ENCODE assay signal across 8 cellular contexts in the genomic region with DNA sequence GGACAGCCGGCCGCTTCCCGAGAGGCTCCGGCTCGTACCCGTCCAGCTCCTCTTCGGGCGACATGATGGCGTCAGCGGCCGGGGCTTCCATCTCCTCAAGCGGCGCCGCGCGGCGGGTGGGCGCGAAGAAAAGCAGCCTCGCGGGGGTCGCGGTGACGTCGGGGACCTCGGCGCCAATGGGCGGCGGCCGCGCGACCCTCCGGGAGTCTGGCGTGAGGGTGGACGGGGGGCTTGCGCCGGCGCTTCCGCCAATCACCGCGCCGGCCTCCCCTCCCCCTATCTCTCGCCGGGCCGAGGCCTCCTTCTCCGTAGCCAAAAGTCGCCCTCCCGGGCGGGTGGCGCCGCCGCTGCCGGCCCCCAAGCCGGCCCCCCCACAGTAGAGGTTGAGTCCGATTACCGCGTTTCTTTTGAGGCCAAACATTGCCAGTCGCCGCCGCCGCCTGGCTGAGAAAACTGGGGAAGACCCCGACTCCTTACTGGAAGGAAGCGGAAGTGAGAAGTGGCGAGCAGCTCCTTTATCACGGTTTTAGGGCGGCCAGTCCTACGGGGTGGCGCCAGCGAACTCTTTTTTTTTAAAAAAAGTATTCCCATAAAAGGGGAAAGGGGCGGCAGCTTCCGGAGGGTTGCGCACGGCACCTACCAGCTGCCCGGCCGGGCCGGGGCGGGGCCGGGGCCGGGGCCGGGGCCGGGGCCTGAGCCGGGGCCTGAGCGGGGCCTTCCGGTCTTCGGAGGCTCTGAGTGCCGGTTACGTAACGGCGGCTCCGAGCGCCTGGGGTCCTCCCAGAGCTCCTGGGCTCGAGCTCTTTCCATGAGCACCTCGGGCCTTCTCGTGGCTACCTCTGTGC. TPM values are rescaled to one million over a fixed set of nuclear protein-coding genes. Genes with fewer than 3 reads are reported as not detected.
DNase-seq lines count a peak whose midpoint lies in the region; ATAC-seq and TF ChIP-seq lines count a peak whose summit lies in the region.

A gene (minus strand): TSS at position 501 of the 845 bp plus-strand sequence. CDS start 80 bp downstream, at position 421.

- WGBS in lower leg skin, 2 donors = 0 to 1% methylated on average over 47 to 57 of the region's 94 CpGs

- H3K27me3 Mint-ChIP-seq in activated CD4-positive, alpha-beta memory T cell treated with anti-CD3 and anti-CD28 coated beads, Interleukin-2, amount 10 ng/mL, durations not matched to agents 7 days and 5 days = no peaks in the 10 kb centered on the region

- POLR2A ChIA-PET in activated CD4-positive, alpha-beta memory T cell treated with anti-CD3 and anti-CD28 coated beads, Interleukin-2, amount 10 ng/mL, durations not matched to agents 7 days and 5 days (lab: Charles Lee) = interaction anchor here (0.7 to 21.2 kb wide), 31 partner anchors 10 to 736 kb away, joined by 3 to 1377 read pairs (median 5); a partner anchor contains a TSS

- no peaks in the 10 kb centered on the region for H3K27me3 ChIP-seq in dorsolateral prefrontal cortex

- TF ChIP-seq CTCF in dorsolateral prefrontal cortex (IDR thresholded peaks at IDR 0.05 in 54 of 56, conservative IDR thresholded peaks at IDR 0.05 in 2 of 56; ENCODE audit: low read depth in 1 of 56, partially characterized antibody in 56 of 56) (peak in 38 of 56 donors; percentile 13 to 61 (median 38)), lower leg skin (IDR thresholded peaks at IDR 0.05) (no peak)

- peak in 1 of 2 donors; percentile 94 for TF ChIP-seq POLR2A in lower leg skin (IDR thresholded peaks at IDR 0.05)

- CTCF ChIA-PET in activated CD4-positive, alpha-beta memory T cell treated with anti-CD3 and anti-CD28 coated beads, Interleukin-2, amount 10 ng/mL, durations not matched to agents 7 days and 5 days (lab: Charles Lee) = interaction anchor here (0.8 to 13.3 kb wide), 11 partner anchors 9 to 401 kb away, joined by 3 to 282 read pairs (median 4); a partner anchor contains a TSS

- H3K4me3 ChIP-seq in dorsolateral prefrontal cortex (peak within 1 kb of the TSS; percentile 59 to 99 (median 94)), lower leg skin (ENCODE audit: low read depth, poor library complexity, severe bottlenecking) (peak within 1 kb of the TSS; percentile 74)

- peak within 1 kb of the TSS; percentile 89 to 100 (median 98) for H3K27ac ChIP-seq in dorsolateral prefrontal cortex

- no peaks in the 10 kb centered on the region for H3K9me3 Mint-ChIP-seq in activated CD4-positive, alpha-beta memory T cell treated with anti-CD3 and anti-CD28 coated beads, Interleukin-2, amount 10 ng/mL, durations not matched to agents 7 days and 5 days

- peak; percentile 97 for DNase-seq in CD1c-positive myeloid dendritic cell (ENCODE audit: extremely low spot score)
- peak; percentile 98 for DNase-seq in NCI-H82 (lab: John Stamatoyannopoulos, UW)
- DNase-seq in activated CD4-positive, alpha-beta memory T cell treated with anti-CD3 and anti-CD28 coated beads, Interleukin-2, amount 10 ng/mL, durations not matched to agents 7 days and 5 days = peak; percentile 93
- DNase-seq in dorsolateral prefrontal cortex = peak; percentile 72 to 94 (median 92)
- DNase-seq in lower leg skin (ENCODE audit: low spot score in 2 of 2) = peak; percentile 93 to 98
- peak; percentile 78 to 89 for DNase-seq in stimulated activated CD4-positive, alpha-beta T cell treated with anti-CD3 and anti-CD28 coated beads, Interleukin-4, amount 100 ng/mL, for 4 hours

- peaks cover 53% of the 10 kb centered on the region for H3K36me3 Mint-ChIP-seq in activated CD4-positive, alpha-beta memory T cell treated with anti-CD3 and anti-CD28 coated beads, Interleukin-2, amount 10 ng/mL, durations not matched to agents 7 days and 5 days (ENCODE audit: low read depth)

- H3K4me3 Mint-ChIP-seq in activated CD4-positive, alpha-beta memory T cell treated with anti-CD3 and anti-CD28 coated beads, Interleukin-2, amount 10 ng/mL, durations not matched to agents 7 days and 5 days = peak within 1 kb of the TSS; percentile 98

- intact Hi-C loops in dorsolateral prefrontal cortex (cut with DNase I) = loop anchor here (1.0 to 5.0 kb wide), 4 partner anchors 18 to 298 kb away; a partner anchor contains a TSS
- intact Hi-C loops in lower leg skin (cut with DNase I; ENCODE audit: low total_unique reads) = no loop called here

- ATAC-seq in GM19397 (IDR thresholded peaks at IDR 0.05; ENCODE audit: unreplicated experiment) (peak; percentile 81), HG03565 (IDR thresholded peaks at IDR 0.05; ENCODE audit: unreplicated experiment) (peak; percentile 80)

- H3K4me1 Mint-ChIP-seq in activated CD4-positive, alpha-beta memory T cell treated with anti-CD3 and anti-CD28 coated beads, Interleukin-2, amount 10 ng/mL, durations not matched to agents 7 days and 5 days = peaks cover 26% of the 10 kb centered on the region

- H3K27ac Mint-ChIP-seq in activated CD4-positive, alpha-beta memory T cell treated with anti-CD3 and anti-CD28 coated beads, Interleukin-2, amount 10 ng/mL, durations not matched to agents 7 days and 5 days = peak within 1 kb of the TSS; percentile 97

RNA-seq across cellular contexts. Expression of the gene that starts here (rescaled TPM):
- 100 to 1,000 TPM; 470 to 472 TPM for total RNA-seq in activated CD4-positive, alpha-beta memory T cell treated with anti-CD3 and anti-CD28 coated beads, Interleukin-2, amount 10 ng/mL, durations not matched to agents 7 days and 5 days
- total RNA-seq in dorsolateral prefrontal cortex (100 to 1,000 TPM in 19 of 120 experiments, 10 to 100 TPM in 101; 43.4 to 130 (median 70.6) TPM), lower leg skin (100 to 1,000 TPM; 282 to 445 (median 360) TPM)

Comparison
In these comparisons a context has a peak if more than half of its experiments do, and no peak if none do; other contexts are left out.
1. Peak in every context shown above with its lines: DNase-seq, ATAC-seq, H3K4me3 ChIP-seq and H3K27ac ChIP-seq.
2. CTCF ChIP-seq: peak in dorsolateral prefrontal cortex (38 of 56); none in lower leg skin (0 of 3).